In genomic region chr1:184973308-184974085, GRCh38 we compare ENCODE assay signal across 8 cellular contexts. TPM values are rescaled to one million over a fixed set of nuclear protein-coding genes. Genes with fewer than 3 reads are reported as not detected.
DNase-seq lines count a peak whose midpoint lies in the region; ATAC-seq and TF ChIP-seq lines count a peak whose summit lies in the region.

No MANE protein-coding gene starts in this region.

- intact Hi-C loops in activated CD8-positive, alpha-beta T cell treated with anti-CD3 and anti-CD28 coated beads for 36 hours (cut with micrococcal nuclease): loop anchor here (2.0 kb wide), 1 partner anchor 91 kb away; no protein-coding TSS in a partner anchor

- no peaks in the 10 kb centered on the region for H3K4me1 ChIP-seq in endodermal cell (ENCODE audit: control insufficient read depth, insufficient read depth, low read length)
- H3K4me1 ChIP-seq in mononuclear cell (ENCODE audit: insufficient read depth, low read length): peaks cover 38% of the 10 kb centered on the region

- H3K4me3 ChIP-seq in endodermal cell (ENCODE audit: low read length) (peak overlapping the region; percentile 84), mononuclear cell (ENCODE audit: low read length) (peak overlapping the region; percentile 79)

- peaks cover 3% of the 10 kb centered on the region for H3K36me3 Mint-ChIP-seq in activated CD8-positive, alpha-beta T cell treated with anti-CD3 and anti-CD28 coated beads for 36 hours (ENCODE audit: low read depth)
- no peaks in the 10 kb centered on the region for H3K36me3 Mint-ChIP-seq in endodermal cell (ENCODE audit: low read depth)

- CTCF ChIA-PET in activated CD8-positive, alpha-beta T cell treated with anti-CD3 and anti-CD28 coated beads for 36 hours (lab: Charles Lee): interaction anchor here (1.3 to 7.7 kb wide), 5 partner anchors 9 to 197 kb away, joined by 3 to 65 read pairs (median 8); no protein-coding TSS in a partner anchor

- DNase-seq in ACHN (peak; percentile 71), NCI-H345 (lab: John Stamatoyannopoulos, UW) (peak; percentile 65), endodermal cell (peak; percentile 82)
- peak; percentile 80 for DNase-seq in activated CD8-positive, alpha-beta T cell treated with anti-CD3 and anti-CD28 coated beads for 36 hours
- peak; percentile 21 to 35 for DNase-seq in stimulated activated CD8-positive, alpha-beta memory T cell treated with anti-CD3 and anti-CD28 coated beads, Interleukin-4, amount 100 ng/mL, for 4 hours (ENCODE audit: low read depth in 2 of 2, low spot score in 1 of 2)

- ATAC-seq in GM18519 (IDR thresholded peaks at IDR 0.05; ENCODE audit: low FRiP score, unreplicated experiment) (peak; percentile 38), HG03060 (IDR thresholded peaks at IDR 0.05; ENCODE audit: low read depth, unreplicated experiment) (peak; percentile 27)
- peak; percentile 65 for ATAC-seq in activated CD8-positive, alpha-beta T cell treated with anti-CD3 and anti-CD28 coated beads for 36 hours

- H3K27me3 ChIP-seq in endodermal cell (ENCODE audit: control insufficient read depth, insufficient read depth, low read length, poor library complexity, severe bottlenecking) (peaks cover 57% of the 10 kb centered on the region), mononuclear cell (ENCODE audit: insufficient read depth, low read length) (no peaks in the 10 kb centered on the region)

- H3K9me3 ChIP-seq in endodermal cell (ENCODE audit: control insufficient read depth, low read length) (no peaks in the 10 kb centered on the region), mononuclear cell (ENCODE audit: low read depth, low read length) (no peaks in the 10 kb centered on the region)

- TF ChIP-seq CTCF in activated CD8-positive, alpha-beta T cell treated with anti-CD3 and anti-CD28 coated beads for 36 hours (IDR thresholded peaks at IDR 0.05): no peak
- no peak for TF ChIP-seq CTCF in endodermal cell (conservative IDR thresholded peaks at IDR 0.05)

- H3K4me3 Mint-ChIP-seq in activated CD8-positive, alpha-beta T cell treated with anti-CD3 and anti-CD28 coated beads for 36 hours: peak overlapping the region; percentile 80
- peak overlapping the region; percentile 68 for H3K4me3 Mint-ChIP-seq in endodermal cell

- peaks cover 20% of the 10 kb centered on the region for H3K27me3 Mint-ChIP-seq in activated CD8-positive, alpha-beta T cell treated with anti-CD3 and anti-CD28 coated beads for 36 hours
- H3K27me3 Mint-ChIP-seq in endodermal cell (ENCODE audit: insufficient read depth): peaks cover 70% of the 10 kb centered on the region

- H3K27ac ChIP-seq in endodermal cell (ENCODE audit: low read depth, low read length): no peak overlapping the region

- H3K36me3 ChIP-seq in endodermal cell (ENCODE audit: control insufficient read depth, insufficient read depth, low read length): no peaks in the 10 kb centered on the region

- peaks cover 50% of the 10 kb centered on the region for H3K4me1 Mint-ChIP-seq in activated CD8-positive, alpha-beta T cell treated with anti-CD3 and anti-CD28 coated beads for 36 hours (ENCODE audit: low read depth)
- H3K4me1 Mint-ChIP-seq in endodermal cell: peaks cover 6% of the 10 kb centered on the region

- WGBS in endodermal cell (ENCODE audit: insufficient coverage in 1 of 2, insufficient read length in 1 of 2), 2 experiments: 2 to 5% methylated on average over 13 to 42 of the region's 42 CpGs

- POLR2A ChIA-PET in activated CD8-positive, alpha-beta T cell treated with anti-CD3 and anti-CD28 coated beads for 36 hours (lab: Charles Lee): interaction anchor here (0.8 to 3.7 kb wide), 14 partner anchors 9 to 343 kb away, joined by 3 to 23 read pairs (median 4); partner anchors contain the start of gene EDEM3

- H3K9ac ChIP-seq in endodermal cell (ENCODE audit: extremely low read depth, low read length, poor library complexity, severe bottlenecking): peak overlapping the region; percentile 41

- peak overlapping the region; percentile 98 for H3K27ac Mint-ChIP-seq in activated CD8-positive, alpha-beta T cell treated with anti-CD3 and anti-CD28 coated beads for 36 hours
- H3K27ac Mint-ChIP-seq in endodermal cell: peak overlapping the region; percentile 50

- in situ Hi-C loops in ACHN (cut with HindIII; ENCODE audit: low pct_ligation_motif_present, low pct_unique_long_range_greater_than_20kb, low sequenced_read_pairs): no loop called here

- no peaks in the 10 kb centered on the region for H3K9me3 Mint-ChIP-seq in activated CD8-positive, alpha-beta T cell treated with anti-CD3 and anti-CD28 coated beads for 36 hours
- H3K9me3 Mint-ChIP-seq in endodermal cell: peaks cover 2% of the 10 kb centered on the region

RNA-seq across cellular contexts. Expression of gene NIBAN1, which starts 0.8 kb away (rescaled TPM):
- 10 to 100 TPM; 10.1 to 11.0 TPM for total RNA-seq in activated CD8-positive, alpha-beta T cell treated with anti-CD3 and anti-CD28 coated beads for 36 hours
- 1 to 10 TPM; 4.8 to 5.1 TPM for total RNA-seq in endodermal cell
- polyA plus RNA-seq in endodermal cell (2013, experiment 1 of 2): 1.4 TPM
- 1.2 TPM for polyA plus RNA-seq in endodermal cell (2013, experiment 2 of 2)
- 26.3 TPM for total RNA-seq in mononuclear cell

Comparison
In these comparisons a context has a peak if more than half of its experiments do, and no peak if none do; other contexts are left out.
1. DNase-seq: peak in every context shown above with its lines; median percentile 82 in endodermal cell; 80 in activated CD8-positive, alpha-beta T cell treated with anti-CD3 and anti-CD28 coated beads for 36 hours; 71 in ACHN; 65 in NCI-H345; 28 in stimulated activated CD8-positive, alpha-beta memory T cell treated with anti-CD3 and anti-CD28 coated beads, Interleukin-4, amount 100 ng/mL, for 4 hours.